18 cellular contexts compared by ENCODE assay signal in genomic region chr9:135391759-135392158, GRCh38.
DNase-seq lines count a peak whose midpoint lies in the region; ATAC-seq and TF ChIP-seq lines count a peak whose summit lies in the region.
"Had no signal": no experiment of that assay in that cellular context is flagged by ENCODE, and none has a peak within 500 bp of the region (broad histone marks: within the 10 kb centered on the region; RNA-seq: fewer than 3 reads in every experiment).

No MANE protein-coding gene starts in this region.

- H4K20me1 ChIP-seq in H9 (ENCODE audit: control insufficient read depth, insufficient read depth, insufficient read length) = no peaks in the 10 kb centered on the region

- no peak for ATAC-seq in HG02623 (IDR thresholded peaks at IDR 0.05; ENCODE audit: unreplicated experiment)
- ATAC-seq: A549; CD8-positive, alpha-beta T cell had no signal

- no peak overlapping the region for H2BK12ac ChIP-seq in H9 (ENCODE audit: insufficient read length, low read depth, low read length)
- H2BK12ac ChIP-seq in neuronal stem cell (ENCODE audit: low read length) = no peak overlapping the region

- H3K4me1 Mint-ChIP-seq in MCF 10A (ENCODE audit: insufficient read depth, unreplicated experiment) (no peaks in the 10 kb centered on the region), H9 (peaks cover 3 to 11% of the 10 kb centered on the region in 2 experiments)
- H3K4me1 Mint-ChIP-seq: B cell had no signal

- no peak for TF ChIP-seq POLR2A in breast epithelium (IDR thresholded peaks at IDR 0.05)
- TF ChIP-seq POLR2A in adrenal gland (IDR thresholded peaks at IDR 0.05) = no peak

- no peak overlapping the region for H2BK120ac ChIP-seq in H9 (ENCODE audit: low read depth, low read length, poor library complexity, severe bottlenecking)
- no peak overlapping the region for H2BK120ac ChIP-seq in neuronal stem cell (ENCODE audit: low read depth, low read length)

- H3K56ac ChIP-seq in H9 (ENCODE audit: insufficient read length, low read depth, low read length) = no peak overlapping the region

- peak overlapping the region; percentile 18; the same call in 1 of the 2 replicates for H3K14ac ChIP-seq in H9 (ENCODE audit: insufficient read depth, low read length)
- H3K14ac ChIP-seq in neuronal stem cell (ENCODE audit: low read length) = peak overlapping the region; percentile 67

- H3K27ac ChIP-seq in breast epithelium (peak overlapping the region in 1 of 2 donors; percentile 19), H9 (ENCODE audit: insufficient read length, low read depth, low read length) (no peak overlapping the region), neuronal stem cell (replicated peaks; ENCODE audit: low read length) (no peak overlapping the region), adrenal gland (no peak overlapping the region)
- H3K27ac ChIP-seq: 22Rv1; A549; BLaER1 treated with 17β-estradiol and CSF1 and Interleukin-3, amounts not matched to agents 10 nM and 100 nM; C4-2B had no signal

- H2BK15ac ChIP-seq in H9 (ENCODE audit: low read depth, low read length) (no peak overlapping the region), neuronal stem cell (ENCODE audit: low read length) (no peak overlapping the region)

- H3K18ac ChIP-seq in H9 (ENCODE audit: insufficient read length, low read depth, low read length) (no peak overlapping the region), neuronal stem cell (ENCODE audit: low read length) (peak overlapping the region; percentile 21)

- POLR2A ChIA-PET in MCF 10A (lab: Yijun Ruan, JAX) = no interaction called here

- no peak overlapping the region for H3K4me2 ChIP-seq in H9 (ENCODE audit: insufficient read depth, insufficient read length, low read length)
- H3K4me2 ChIP-seq in neuronal stem cell (ENCODE audit: insufficient read depth, low read length, poor library complexity, severe bottlenecking) = no peak overlapping the region
- H3K4me2 ChIP-seq: A549 had no signal

- CTCF ChIA-PET in MCF 10A (lab: Yijun Ruan, JAX) = interaction anchor here (1.4 kb wide), 1 partner anchor 21 kb away, joined by 3 read pairs; no protein-coding TSS in a partner anchor

- H4K91ac ChIP-seq in H9 (ENCODE audit: insufficient read length, low read depth, low read length) (no peak overlapping the region), neuronal stem cell (ENCODE audit: low read depth, low read length, poor library complexity) (no peak overlapping the region)

- H2BK20ac ChIP-seq in H9 (ENCODE audit: low read depth, low read length, poor library complexity, severe bottlenecking) = no peak overlapping the region

- H3K4me3 Mint-ChIP-seq in MCF 10A (ENCODE audit: unreplicated experiment) (no peak overlapping the region), H9 (no peak overlapping the region)
- H3K4me3 Mint-ChIP-seq: B cell; CD4-positive, alpha-beta T cell; CD8-positive, alpha-beta T cell had no signal

- TF ChIP-seq CTCF in MCF 10A (IDR thresholded peaks at IDR 0.05; ENCODE audit: unreplicated experiment) (no peak), breast epithelium (IDR thresholded peaks at IDR 0.05) (no peak), H9 (conservative IDR thresholded peaks at IDR 0.05) (no peak), adrenal gland (IDR thresholded peaks at IDR 0.05) (no peak)

- H2AFZ ChIP-seq in H9 (ENCODE audit: low read length) (no peak overlapping the region), neuronal stem cell (ENCODE audit: low read length) (no peak overlapping the region)

- no TSS peak for BruUV-seq in MCF 10A (replicated peaks; lab: Mats Ljungman, UMichigan)

- H3K36me3 Mint-ChIP-seq in MCF 10A (ENCODE audit: insufficient read depth, unreplicated experiment) (no peaks in the 10 kb centered on the region), H9 (ENCODE audit: insufficient read depth in 1 of 3, low read depth in 3 of 3) (peaks cover 3 to 17% (median 5%) of the 10 kb centered on the region in 3 experiments)
- H3K36me3 Mint-ChIP-seq: CD8-positive, alpha-beta T cell had no signal

- no peak overlapping the region for H4K8ac ChIP-seq in H9 (replicated peaks; ENCODE audit: insufficient read length, low read depth, low read length)
- H4K8ac ChIP-seq in neuronal stem cell (ENCODE audit: low read depth, low read length) = no peak overlapping the region

- H3K27me3 ChIP-seq in breast epithelium (peaks cover 0 to 15% of the 10 kb centered on the region in 2 donors), H9 (ENCODE audit: insufficient read depth, low read length) (no peaks in the 10 kb centered on the region), neuronal stem cell (ENCODE audit: control insufficient read depth in 3 of 3, insufficient read depth in 3 of 3, low read depth in 1 of 3, low read length in 3 of 3) (no peaks in the 10 kb centered on the region), adrenal gland (no peaks in the 10 kb centered on the region)
- H3K27me3 ChIP-seq: BLaER1 treated with 17β-estradiol and CSF1 and Interleukin-3, amounts not matched to agents 10 nM and 100 nM had no signal

- H3K27me3 Mint-ChIP-seq in MCF 10A (ENCODE audit: insufficient read depth, unreplicated experiment) = no peaks in the 10 kb centered on the region
- H3K27me3 Mint-ChIP-seq in H9 (ENCODE audit: low read depth) = peaks cover 5% of the 10 kb centered on the region
- H3K27me3 Mint-ChIP-seq: B cell; CD4-positive, alpha-beta T cell had no signal

- H3K79me2 ChIP-seq in H9 (ENCODE audit: insufficient read depth, low read length) = no peaks in the 10 kb centered on the region

- DNase-seq in MCF 10A (ENCODE audit: unreplicated experiment) (no peak), breast epithelium (ENCODE audit: low spot score in 2 of 2) (no peak), H9 (no peak), neuronal stem cell (ENCODE audit: low spot score) (no peak), adrenal gland (no peak)
- DNase-seq: AML-193; Caco-2; Calu3; CD4-positive, alpha-beta T cell; CD8-positive, alpha-beta T cell; DMS79 treated with DMSO at 0.1 percent for 48 hours; GF-D8 had no signal

- H3K9me3 Mint-ChIP-seq in MCF 10A (ENCODE audit: unreplicated experiment) = peaks cover 10% of the 10 kb centered on the region
- peaks cover 22 to 24% of the 10 kb centered on the region in 2 experiments for H3K9me3 Mint-ChIP-seq in H9
- H3K9me3 Mint-ChIP-seq: CD4-positive, alpha-beta T cell; CD8-positive, alpha-beta T cell had no signal

- no peak overlapping the region for H2BK5ac ChIP-seq in H9 (ENCODE audit: insufficient read length, low read length)
- H2BK5ac ChIP-seq in neuronal stem cell (ENCODE audit: low read length) = no peak overlapping the region

- H3K79me1 ChIP-seq in H9 (ENCODE audit: insufficient read depth, low read depth, low read length, poor library complexity, severe bottlenecking) = no peaks in the 10 kb centered on the region
- H3K79me1 ChIP-seq in neuronal stem cell (ENCODE audit: low read depth, low read length) = no peaks in the 10 kb centered on the region

- no peak overlapping the region for H3K4ac ChIP-seq in H9 (ENCODE audit: low read depth, low read length)
- H3K4ac ChIP-seq in neuronal stem cell (ENCODE audit: low read length) = no peak overlapping the region

- WGBS in H9 (ENCODE audit: extremely low coverage, insufficient read length, low lambda C conversion rate) = no CpG with 5 or more reads among the region's 12 CpGs
- no CpG with 5 or more reads among the region's 12 CpGs for WGBS in neuronal stem cell (ENCODE audit: extremely low coverage in 2 of 2, insufficient read length in 2 of 2, insufficient replicate concordance in 1 of 2), 2 donors
- WGBS in adrenal gland, 4 donors = 82 to 90% (median 86%) methylated on average over 12 of the region's 12 CpGs

- no peak overlapping the region for H3K9ac ChIP-seq in H9 (ENCODE audit: extremely low read depth, insufficient read length, low read length)
- no peak overlapping the region for H3K9ac ChIP-seq in neuronal stem cell (ENCODE audit: low read depth, low read length, poor library complexity)
- H3K9ac ChIP-seq: BLaER1 treated with 17β-estradiol and CSF1 and Interleukin-3, amounts not matched to agents 10 nM and 100 nM had no signal

- H3K4me3 ChIP-seq in breast epithelium (no peak overlapping the region), neuronal stem cell (ENCODE audit: low read length in 2 of 2) (no peak overlapping the region), adrenal gland (no peak overlapping the region)
- H3K4me3 ChIP-seq: A549; BLaER1 treated with 17β-estradiol and CSF1 and Interleukin-3, amounts not matched to agents 10 nM and 100 nM had no signal

- H3K9me3 ChIP-seq in breast epithelium (peaks cover 13 to 16% of the 10 kb centered on the region in 2 donors), H9 (ENCODE audit: control insufficient read depth, low read depth, low read length) (peaks cover 9% of the 10 kb centered on the region), neuronal stem cell (replicated peaks in 1 of 2; ENCODE audit: control insufficient read depth in 2 of 2, insufficient read depth in 1 of 2, low read depth in 1 of 2, low read length in 2 of 2) (peaks cover 8 to 16% of the 10 kb centered on the region in 2 donors), adrenal gland (replicated peaks in 1 of 3) (no peaks in the 10 kb centered on the region)

- H4K5ac ChIP-seq in H9 (ENCODE audit: insufficient read length, low read depth, low read length) = no peak overlapping the region

- H3K23me2 ChIP-seq in H9 (ENCODE audit: insufficient read length, low read depth, low read length, poor library complexity, severe bottlenecking) = no peaks in the 10 kb centered on the region

- H3K27ac Mint-ChIP-seq in MCF 10A (ENCODE audit: low read depth, unreplicated experiment) = peak overlapping the region; percentile 24
- H3K27ac Mint-ChIP-seq in H9 = peak overlapping the region in 1 of 3 experiments; percentile 77; a peak in 1 of 7 replicates
- H3K27ac Mint-ChIP-seq: B cell; CD4-positive, alpha-beta T cell; CD8-positive, alpha-beta T cell had no signal

- no peak overlapping the region for H2AK5ac ChIP-seq in H9 (ENCODE audit: insufficient read length, low read length)
- peak overlapping the region; percentile 1 for H2AK5ac ChIP-seq in neuronal stem cell (ENCODE audit: low read depth, low read length)

- H3K23ac ChIP-seq in H9 (ENCODE audit: insufficient read length, low read depth, low read length) (no peak overlapping the region), neuronal stem cell (ENCODE audit: low read depth, low read length, poor library complexity) (no peak overlapping the region)

- intact Hi-C loops in MCF 10A (cut with micrococcal nuclease) = no loop called here
- intact Hi-C loops in breast epithelium (cut with DNase I; ENCODE audit: low total_unique reads) = no loop called here
- intact Hi-C loops in adrenal gland (cut with DNase I) = no loop called here

- H3K36me3 ChIP-seq in breast epithelium (no peaks in the 10 kb centered on the region), neuronal stem cell (replicated peaks in 1 of 2; ENCODE audit: control insufficient read depth in 2 of 2, insufficient read depth in 2 of 2, low read length in 2 of 2) (no peaks in the 10 kb centered on the region), adrenal gland (replicated peaks in 1 of 2) (no peaks in the 10 kb centered on the region)
- H3K36me3 ChIP-seq: BLaER1 treated with 17β-estradiol and CSF1 and Interleukin-3, amounts not matched to agents 10 nM and 100 nM had no signal

- H3T11ph ChIP-seq in H9 (ENCODE audit: low read length) = no peak overlapping the region

- H3K4me1 ChIP-seq in breast epithelium = no peaks in the 10 kb centered on the region
- no peaks in the 10 kb centered on the region for H3K4me1 ChIP-seq in H9 (ENCODE audit: insufficient read depth, low read length)
- H3K4me1 ChIP-seq in neuronal stem cell (ENCODE audit: control insufficient read depth in 2 of 2, insufficient read depth in 1 of 2, low read depth in 1 of 2, low read length in 2 of 2) = peaks cover 0 to 1% of the 10 kb centered on the region in 2 donors
- H3K4me1 ChIP-seq in adrenal gland (replicated peaks in 1 of 2) = no peaks in the 10 kb centered on the region
- H3K4me1 ChIP-seq: A549 had no signal
